12 cellular contexts compared by ENCODE assay signal in genomic region chr4:102399021-102399420, GRCh38.
"Had no signal": no experiment of that assay in that cellular context is flagged by ENCODE, and none has a peak within 500 bp of the region (broad histone marks: within the 10 kb centered on the region; RNA-seq: fewer than 3 reads in every experiment).

No MANE protein-coding gene starts in this region.

- H3K4me3 ChIP-seq: adrenal gland, upper lobe of left lung had no signal

- H3K36me3 ChIP-seq: adrenal gland, upper lobe of left lung had no signal

- ATAC-seq: foreskin keratinocyte had no signal

- H3K27me3 ChIP-seq: adrenal gland, foreskin keratinocyte, upper lobe of left lung had no signal

- H3K4me1 ChIP-seq: adrenal gland, foreskin keratinocyte, parathyroid adenoma had no signal

- H3K9me3 ChIP-seq: adrenal gland, upper lobe of left lung had no signal

- DNase-seq: activated B cell treated with CpG ODN at 0.5 μM for 24 hours; activated CD4-positive, alpha-beta T cell treated with anti-CD3 and anti-CD28 coated beads, Interleukin-2, amount 10 ng/mL, durations not matched to agents 7 days and 5 days; activated CD8-positive, alpha-beta memory T cell treated with anti-CD3 and anti-CD28 coated beads for 24 hours; activated naive CD4-positive, alpha-beta T cell treated with anti-CD3 and anti-CD28 coated beads, Interleukin-2, amount 50 U/mL, for 16 hours; activated T-cell treated with anti-CD3 and anti-CD28 coated beads for 4 hours; adrenal gland; foreskin keratinocyte; mesenchymal stem cell; nephron progenitor cell; stimulated activated CD4-positive, alpha-beta T cell treated with anti-CD3 and anti-CD28 coated beads, Interleukin-4, amount 100 ng/mL, for 24 hours; upper lobe of left lung had no signal

- H3K27ac ChIP-seq: adrenal gland, foreskin keratinocyte, parathyroid adenoma, upper lobe of left lung had no signal
